ENCODE assay signal across 1 cellular context in genomic region chr12:53326460-53327185, GRCh38.
TF ChIP-seq lines count a peak whose summit lies in the region.

No MANE protein-coding gene starts in this region.

TF ChIP-seq in H1, 55 proteins besides CTCF, POLR2A, EP300 and RAD21:
- no peak for TF ChIP-seq SAP30 (IDR thresholded peaks at IDR 0.05; ENCODE audit: insufficient read depth, insufficient replicate concordance, low read length)
- TF ChIP-seq BCL11A (IDR thresholded peaks at IDR 0.05; ENCODE audit: low read depth in 2 of 2, low read length in 2 of 2): no peak
- 0 out of 2 replicates have a peak, but pooled peaks have one; percentile 47 for TF ChIP-seq YY1 (IDR thresholded peaks at IDR 0.05; ENCODE audit: low read depth, low read length)
